ENCODE assay signal across 8 cellular contexts in genomic region chr3:52053307-52054304, GRCh38. TPM values are rescaled to one million over a fixed set of nuclear protein-coding genes. Genes with fewer than 3 reads are reported as not detected.
DNase-seq lines count a peak whose midpoint lies in the region; ATAC-seq and TF ChIP-seq lines count a peak whose summit lies in the region.

No MANE protein-coding gene starts in this region.

- H3K4me1 Mint-ChIP-seq in T-helper 17 cell (peaks cover 49% of the 10 kb centered on the region), mesothelial cell of epicardium (peaks cover 38% of the 10 kb centered on the region)

- H3K27ac Mint-ChIP-seq in T-helper 17 cell (peak overlapping the region; percentile 94), mesothelial cell of epicardium (peak overlapping the region; percentile 79)

- H3K36me3 Mint-ChIP-seq in T-helper 17 cell (ENCODE audit: low read depth), result peaks cover 5% of the 10 kb centered on the region
- peaks cover 10% of the 10 kb centered on the region for H3K36me3 Mint-ChIP-seq in mesothelial cell of epicardium

- DNase-seq in T-helper 17 cell (peak in 1 of 3 donors; percentile 13), mesothelial cell of epicardium (ENCODE audit: low spot score in 2 of 2, unreplicated experiment in 2 of 2) (no peak)
- DNase-seq in central memory CD4-positive, alpha-beta T cell, result peak; percentile 17
- peak; percentile 50 for DNase-seq in stimulated activated naive CD8-positive, alpha-beta T cell treated with anti-CD3 and anti-CD28 coated beads, Interleukin-15, Interleukin-2, amounts not matched to agents 100 U/mL and 50 U/mL, for 24 hours

- peak; percentile 44 for TF ChIP-seq CTCF in GM12873 (IDR thresholded peaks at IDR 0.05; ENCODE audit: insufficient read depth, low read depth, low read length, missing control alignments)
- no peak for TF ChIP-seq CTCF in mesothelial cell of epicardium (IDR thresholded peaks at IDR 0.05; ENCODE audit: unreplicated experiment)

- H3K27me3 Mint-ChIP-seq in T-helper 17 cell (no peaks in the 10 kb centered on the region), mesothelial cell of epicardium (ENCODE audit: low read depth) (no peaks in the 10 kb centered on the region)

- H3K9me3 ChIP-seq in T-helper 17 cell (ENCODE audit: control insufficient read depth, low read length, poor library complexity, severe bottlenecking), result no peaks in the 10 kb centered on the region

- H3K4me3 Mint-ChIP-seq in T-helper 17 cell, result peak overlapping the region; percentile 93
- H3K4me3 Mint-ChIP-seq in mesothelial cell of epicardium, result peak overlapping the region; percentile 88

- no peaks in the 10 kb centered on the region for H3K9me3 Mint-ChIP-seq in mesothelial cell of epicardium

- ATAC-seq in T-helper 17 cell (no peak), GM18498 (IDR thresholded peaks at IDR 0.05; ENCODE audit: unreplicated experiment) (no peak), HG02885 (IDR thresholded peaks at IDR 0.05; ENCODE audit: poor library complexity, unreplicated experiment) (no peak), HG03469 (IDR thresholded peaks at IDR 0.05; ENCODE audit: unreplicated experiment) (no peak)
- peak; percentile 7 for ATAC-seq in stimulated activated naive CD8-positive, alpha-beta T cell treated with anti-CD3 and anti-CD28 coated beads, Interleukin-15, Interleukin-2, amounts not matched to agents 100 U/mL and 50 U/mL, for 24 hours

RNA-seq across cellular contexts. Expression of gene DUSP7, which starts 2.8 kb away (rescaled TPM):
- 10 to 100 TPM; 15.8 to 18.6 TPM for total RNA-seq in T-helper 17 cell
- total RNA-seq in mesothelial cell of epicardium, result 32.0 to 34.6 TPM (median 32.2 TPM) in 3 replicates

RNA-seq across cellular contexts. Expression of gene RPL29, which starts 57.9 kb away (rescaled TPM):
- total RNA-seq in T-helper 17 cell (1,000 to 10,000 TPM; 1,359 to 1,493 TPM), mesothelial cell of epicardium (1,237 to 1,322 TPM (median 1,301 TPM) in 3 replicates)

Comparison
In these comparisons a context has a peak if more than half of its experiments do, and no peak if none do; other contexts are left out.
1. DNase-seq: peak in central memory CD4-positive, alpha-beta T cell (single experiment) and stimulated activated naive CD8-positive, alpha-beta T cell treated with anti-CD3 and anti-CD28 coated beads, Interleukin-15, Interleukin-2, amounts not matched to agents 100 U/mL and 50 U/mL, for 24 hours (single experiment); none in mesothelial cell of epicardium (0 of 2).